ENCODE assay signal across 8 cellular contexts in genomic region chr7:124856299-124856888, GRCh38.
DNase-seq lines count a peak whose midpoint lies in the region; ATAC-seq and TF ChIP-seq lines count a peak whose summit lies in the region.

No MANE protein-coding gene starts in this region.

- H3K4me3 ChIP-seq in heart left ventricle (no peak overlapping the region), right cardiac atrium (ENCODE audit: low read length) (no peak overlapping the region)
- no peak overlapping the region for H3K4me3 ChIP-seq in naive thymus-derived CD4-positive, alpha-beta T cell (ENCODE audit: low read length)

- intact Hi-C loops in heart left ventricle (cut with DNase I) (no loop called here), right cardiac atrium (cut with DNase I) (no loop called here)
- intact Hi-C loops in naive thymus-derived CD4-positive, alpha-beta T cell (cut with micrococcal nuclease), result loop anchor here (1.0 to 5.0 kb wide), 6 partner anchors 699 to 1362 kb away; no protein-coding TSS in a partner anchor

- ATAC-seq in heart left ventricle, result no peak
- no peak for ATAC-seq in right cardiac atrium
- ATAC-seq in HG02884 (IDR thresholded peaks at IDR 0.05; ENCODE audit: unreplicated experiment), result peak; percentile 45
- peak; percentile 52 for ATAC-seq in naive thymus-derived CD4-positive, alpha-beta T cell
- ATAC-seq in activated T-cell treated with anti-CD3 and anti-CD28 coated beads, Interleukin-2, amount 50 U/mL, for 72 hours (replicated peaks in 1 of 2), result no peak

- H3K9me3 ChIP-seq in heart left ventricle (no peaks in the 10 kb centered on the region), right cardiac atrium (ENCODE audit: control insufficient read depth, low read length) (no peaks in the 10 kb centered on the region)
- no peaks in the 10 kb centered on the region for H3K9me3 ChIP-seq in naive thymus-derived CD4-positive, alpha-beta T cell (ENCODE audit: control insufficient read depth in 2 of 3, low read length in 3 of 3)

- WGBS in heart left ventricle, 4 donors, result 81 to 92% (median 87%) methylated on average over 3 of the region's 3 CpGs
- 86% methylated on average over 3 of the region's 3 CpGs for WGBS in right cardiac atrium

- H3K27ac ChIP-seq in heart left ventricle (no peak overlapping the region), right cardiac atrium (ENCODE audit: low read length) (no peak overlapping the region)
- no peak overlapping the region for H3K27ac ChIP-seq in naive thymus-derived CD4-positive, alpha-beta T cell (ENCODE audit: low read depth, low read length)

- no peak overlapping the region for H3K4me3 Mint-ChIP-seq in naive thymus-derived CD4-positive, alpha-beta T cell
- H3K4me3 Mint-ChIP-seq in activated T-cell treated with anti-CD3 and anti-CD28 coated beads, Interleukin-2, amount 50 U/mL, for 72 hours, result no peak overlapping the region

- H3K27ac Mint-ChIP-seq in naive thymus-derived CD4-positive, alpha-beta T cell, result no peak overlapping the region
- H3K27ac Mint-ChIP-seq in activated T-cell treated with anti-CD3 and anti-CD28 coated beads, Interleukin-2, amount 50 U/mL, for 72 hours, result no peak overlapping the region

- POLR2A ChIA-PET in naive thymus-derived CD4-positive, alpha-beta T cell (lab: Charles Lee), result no interaction called here

- TF ChIP-seq CTCF in heart left ventricle (IDR thresholded peaks at IDR 0.05), result peak; percentile 42 to 70 (median 58)

- H3K36me3 ChIP-seq in heart left ventricle, result peaks cover 0 to 57% (median 22%) of the 10 kb centered on the region in 9 donors
- H3K36me3 ChIP-seq in naive thymus-derived CD4-positive, alpha-beta T cell (ENCODE audit: control insufficient read depth in 2 of 3, insufficient read depth in 3 of 3, low read length in 3 of 3), result peaks cover 0 to 9% (median 0%) of the 10 kb centered on the region in 3 experiments

- H3K4me1 Mint-ChIP-seq in naive thymus-derived CD4-positive, alpha-beta T cell, result peaks cover 0 to 3% (median 0%) of the 10 kb centered on the region in 7 donors
- no peaks in the 10 kb centered on the region for H3K4me1 Mint-ChIP-seq in activated T-cell treated with anti-CD3 and anti-CD28 coated beads, Interleukin-2, amount 50 U/mL, for 72 hours (ENCODE audit: low read depth)

- H3K4me1 ChIP-seq in heart left ventricle, result no peaks in the 10 kb centered on the region
- no peaks in the 10 kb centered on the region for H3K4me1 ChIP-seq in right cardiac atrium (ENCODE audit: control insufficient read depth, insufficient read depth, low read length)
- H3K4me1 ChIP-seq in naive thymus-derived CD4-positive, alpha-beta T cell (ENCODE audit: control insufficient read depth in 2 of 2, insufficient read depth in 2 of 2, low read length in 2 of 2), result no peaks in the 10 kb centered on the region

- no peak for TF ChIP-seq POLR2A in heart left ventricle (IDR thresholded peaks at IDR 0.05)

- H3K9me3 Mint-ChIP-seq in naive thymus-derived CD4-positive, alpha-beta T cell, result no peaks in the 10 kb centered on the region
- no peaks in the 10 kb centered on the region for H3K9me3 Mint-ChIP-seq in activated T-cell treated with anti-CD3 and anti-CD28 coated beads, Interleukin-2, amount 50 U/mL, for 72 hours

- H3K36me3 Mint-ChIP-seq in naive thymus-derived CD4-positive, alpha-beta T cell, result peaks cover 5 to 31% (median 12%) of the 10 kb centered on the region in 5 donors
- peaks cover 3 to 7% of the 10 kb centered on the region in 2 donors for H3K36me3 Mint-ChIP-seq in activated T-cell treated with anti-CD3 and anti-CD28 coated beads, Interleukin-2, amount 50 U/mL, for 72 hours (ENCODE audit: insufficient read depth in 2 of 2)

- no peaks in the 10 kb centered on the region for H3K27me3 Mint-ChIP-seq in naive thymus-derived CD4-positive, alpha-beta T cell
- no peaks in the 10 kb centered on the region for H3K27me3 Mint-ChIP-seq in activated T-cell treated with anti-CD3 and anti-CD28 coated beads, Interleukin-2, amount 50 U/mL, for 72 hours (ENCODE audit: low read depth)

- no peaks in the 10 kb centered on the region for H3K27me3 ChIP-seq in heart left ventricle
- H3K27me3 ChIP-seq in right cardiac atrium (ENCODE audit: control insufficient read depth, insufficient read depth), result no peaks in the 10 kb centered on the region
- no peaks in the 10 kb centered on the region for H3K27me3 ChIP-seq in naive thymus-derived CD4-positive, alpha-beta T cell (ENCODE audit: control insufficient read depth in 2 of 2, insufficient read depth in 2 of 2, low read length in 2 of 2)

- DNase-seq in heart left ventricle, result no peak
- DNase-seq in right cardiac atrium, result no peak
- peak; percentile 18 to 45 for DNase-seq in NCI-H446 (lab: John Stamatoyannopoulos, UW)
- DNase-seq in cerebellum (ENCODE audit: low spot score), result peak; percentile 17
- DNase-seq in naive thymus-derived CD4-positive, alpha-beta T cell, result peak in 4 of 9 donors; percentile 3 to 23 (median 8)
- no peak for DNase-seq in islet precursor cell
- no peak for DNase-seq in activated T-cell treated with anti-CD3 and anti-CD28 coated beads, Interleukin-2, amount 50 U/mL, for 72 hours

- CTCF ChIA-PET in naive thymus-derived CD4-positive, alpha-beta T cell (lab: Charles Lee), result no interaction called here

Comparison
In these comparisons a context has a peak if more than half of its experiments do, and no peak if none do; other contexts are left out.
1. ATAC-seq: peak in HG02884 (single experiment) and naive thymus-derived CD4-positive, alpha-beta T cell (single experiment); none in heart left ventricle (0 of 4), right cardiac atrium (0 of 2) and activated T-cell treated with anti-CD3 and anti-CD28 coated beads, Interleukin-2, amount 50 U/mL, for 72 hours (0 of 2).
2. DNase-seq: peak in NCI-H446 (2 of 2) and cerebellum (single experiment); none in heart left ventricle (0 of 5), right cardiac atrium (0 of 3), islet precursor cell (single experiment) and activated T-cell treated with anti-CD3 and anti-CD28 coated beads, Interleukin-2, amount 50 U/mL, for 72 hours (0 of 2).
3. intact Hi-C loops: an anchor here in naive thymus-derived CD4-positive, alpha-beta T cell (1.0 to 5.0 kb wide); none called in heart left ventricle and right cardiac atrium.